ENCODE assay signal across 12 cellular contexts in the genomic region with DNA sequence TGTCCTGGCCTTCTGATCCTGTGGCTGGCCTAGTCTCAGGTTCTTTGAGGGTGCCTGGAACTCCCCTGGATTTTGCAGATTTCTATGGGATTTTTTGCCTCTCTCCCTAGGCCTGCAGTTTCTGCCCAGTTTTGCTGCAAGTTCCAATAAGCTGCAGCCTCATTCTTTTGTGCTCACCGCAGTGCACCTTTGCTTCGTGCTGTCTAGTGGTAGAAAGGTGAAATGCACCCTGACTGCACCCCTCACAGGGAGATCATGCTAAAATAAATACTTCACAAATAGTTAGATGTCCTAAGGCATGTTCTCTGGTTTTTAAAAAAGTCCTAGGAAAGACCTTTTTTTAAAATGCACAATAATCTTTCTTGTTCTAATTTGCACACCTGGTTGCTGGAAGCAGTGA.
DNase-seq lines count a peak whose midpoint lies in the region; ATAC-seq and TF ChIP-seq lines count a peak whose summit lies in the region.
"Had no signal": no experiment of that assay in that cellular context is flagged by ENCODE, and none has a peak within 500 bp of the region (broad histone marks: within the 10 kb centered on the region; RNA-seq: fewer than 3 reads in every experiment).

No MANE protein-coding gene starts in this region.

- no peaks in the 10 kb centered on the region for H3K27me3 ChIP-seq in DOHH2 (ENCODE audit: control insufficient read depth, low read length)
- H3K27me3 ChIP-seq in brain microvascular endothelial cell (replicated peaks): no peaks in the 10 kb centered on the region
- H3K27me3 ChIP-seq in kidney epithelial cell (ENCODE audit: control insufficient read depth, insufficient read depth, low read length): no peaks in the 10 kb centered on the region
- H3K27me3 ChIP-seq: adrenal gland had no signal

- DNase-seq in Jurkat, Clone E6-1 (ENCODE audit: low read depth, low spot score): peak; percentile 11
- no peak for DNase-seq in brain microvascular endothelial cell
- DNase-seq in kidney epithelial cell (ENCODE audit: low read depth): no peak
- no peak for DNase-seq in HUDEP-2 (lab: John Stamatoyannopoulos, UW; ENCODE audit: unreplicated experiment in 76 of 76)
- DNase-seq in NK-92 (lab: John Stamatoyannopoulos, UW; ENCODE audit: unreplicated experiment): no peak
- no peak for DNase-seq in stimulated activated CD4-positive, alpha-beta T cell treated with anti-CD3 and anti-CD28 coated beads, Interleukin-2, amount 100 ng/mL, for 48 hours
- DNase-seq: adrenal gland, C1 segment of cervical spinal cord, NCI-H1048, small intestine had no signal

- ATAC-seq in HG03196 (IDR thresholded peaks at IDR 0.05; ENCODE audit: unreplicated experiment): no peak

- H3K9me3 ChIP-seq in DOHH2 (ENCODE audit: control insufficient read depth, insufficient read depth, low read length): no peaks in the 10 kb centered on the region
- H3K9me3 ChIP-seq: adrenal gland had no signal

- no peaks in the 10 kb centered on the region for H3F3A ChIP-seq in DOHH2 (ENCODE audit: control insufficient read depth, insufficient read depth)

- no peaks in the 10 kb centered on the region for H3K9me2 ChIP-seq in DOHH2 (replicated peaks; ENCODE audit: control insufficient read depth, low read length)

- H4K20me1 ChIP-seq in DOHH2 (ENCODE audit: control insufficient read depth, insufficient read depth, low read depth, low read length): no peaks in the 10 kb centered on the region

- H3K36me3 ChIP-seq in DOHH2 (ENCODE audit: control insufficient read depth, low read length) (no peaks in the 10 kb centered on the region), brain microvascular endothelial cell (replicated peaks) (no peaks in the 10 kb centered on the region), kidney epithelial cell (ENCODE audit: control insufficient read depth, insufficient read depth, low read length) (no peaks in the 10 kb centered on the region)
- H3K36me3 ChIP-seq: adrenal gland had no signal

- in situ Hi-C loops in brain microvascular endothelial cell (cut with HindIII; ENCODE audit: low pct_ligation_motif_present, low sequenced_read_pairs): no loop called here

- peaks cover 14% of the 10 kb centered on the region for H3K4me1 ChIP-seq in DOHH2 (ENCODE audit: control insufficient read depth, low read length)
- H3K4me1 ChIP-seq: adrenal gland had no signal

- TF ChIP-seq CTCF in DOHH2 (IDR thresholded peaks at IDR 0.05; ENCODE audit: low read depth, low read length, poor library complexity, severe bottlenecking): peak; percentile 55
- TF ChIP-seq CTCF in brain microvascular endothelial cell (IDR thresholded peaks at IDR 0.05; ENCODE audit: low read depth, low read length, missing control alignments): peak; percentile 41
- peak; percentile 20 for TF ChIP-seq CTCF in kidney epithelial cell (IDR thresholded peaks at IDR 0.05; ENCODE audit: insufficient read depth, low read length, poor library complexity, severe bottlenecking)

- H3K4me3 ChIP-seq in DOHH2 (ENCODE audit: low read length) (no peak overlapping the region), brain microvascular endothelial cell (ENCODE audit: low read depth, low read length) (no peak overlapping the region), kidney epithelial cell (ENCODE audit: low read depth, low read length) (no peak overlapping the region)
- H3K4me3 ChIP-seq in Jurkat, Clone E6-1 (ENCODE audit: low read length): no peak overlapping the region
- H3K4me3 ChIP-seq: adrenal gland had no signal

- no peak overlapping the region for H3K27ac ChIP-seq in DOHH2 (ENCODE audit: low read depth, low read length)
- no peak overlapping the region for H3K27ac ChIP-seq in brain microvascular endothelial cell
- H3K27ac ChIP-seq: adrenal gland had no signal

- no peak overlapping the region for H3K4me2 ChIP-seq in DOHH2 (ENCODE audit: low read length)

- no peaks in the 10 kb centered on the region for H3K79me2 ChIP-seq in DOHH2 (ENCODE audit: control insufficient read depth, low read length)
